1 cellular context compared by ENCODE assay signal in genomic region chr7:151745090-151745638, GRCh38.
TF ChIP-seq lines count a peak whose summit lies in the region.

No MANE protein-coding gene starts in this region.

TF ChIP-seq in HepG2, 621 proteins besides CTCF, POLR2A, EP300 and RAD21 (continued from another document and continues in another):
- TF ChIP-seq, protein P1, sequence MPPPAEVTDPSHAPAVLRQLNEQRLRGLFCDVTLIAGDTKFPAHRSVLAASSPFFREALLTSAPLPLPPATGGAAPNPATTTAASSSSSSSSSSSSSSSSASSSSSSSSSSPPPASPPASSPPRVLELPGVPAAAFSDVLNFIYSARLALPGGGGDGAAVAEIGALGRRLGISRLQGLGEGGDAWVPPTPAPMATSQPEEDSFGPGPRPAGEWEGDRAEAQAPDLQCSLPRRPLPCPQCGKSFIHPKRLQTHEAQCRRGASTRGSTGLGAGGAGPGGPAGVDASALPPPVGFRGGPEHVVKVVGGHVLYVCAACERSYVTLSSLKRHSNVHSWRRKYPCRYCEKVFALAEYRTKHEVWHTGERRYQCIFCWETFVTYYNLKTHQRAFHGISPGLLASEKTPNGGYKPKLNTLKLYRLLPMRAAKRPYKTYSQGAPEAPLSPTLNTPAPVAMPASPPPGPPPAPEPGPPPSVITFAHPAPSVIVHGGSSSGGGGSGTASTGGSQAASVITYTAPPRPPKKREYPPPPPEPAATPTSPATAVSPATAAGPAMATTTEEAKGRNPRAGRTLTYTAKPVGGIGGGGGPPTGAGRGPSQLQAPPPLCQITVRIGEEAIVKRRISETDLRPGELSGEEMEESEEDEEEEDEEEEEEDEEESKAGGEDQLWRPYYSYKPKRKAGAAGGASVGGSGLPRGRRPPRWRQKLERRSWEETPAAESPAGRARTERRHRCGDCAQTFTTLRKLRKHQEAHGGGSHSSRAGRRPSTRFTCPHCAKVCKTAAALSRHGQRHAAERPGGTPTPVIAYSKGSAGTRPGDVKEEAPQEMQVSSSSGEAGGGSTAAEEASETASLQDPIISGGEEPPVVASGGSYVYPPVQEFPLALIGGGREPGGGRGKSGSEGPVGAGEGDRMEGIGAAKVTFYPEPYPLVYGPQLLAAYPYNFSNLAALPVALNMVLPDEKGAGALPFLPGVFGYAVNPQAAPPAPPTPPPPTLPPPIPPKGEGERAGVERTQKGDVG (CRISPR knock-in tag; IDR thresholded peaks at IDR 0.05; ENCODE audit: borderline replicate concordance): peak; percentile 73; the same call in 1 of the 2 replicates
- TF ChIP-seq ZSCAN29 (CRISPR knock-in tag; conservative IDR thresholded peaks at IDR 0.05) (peak; percentile 83), MTF1 (CRISPR knock-in tag; IDR thresholded peaks at IDR 0.05) (no peak), DPF2 (CRISPR knock-in tag; IDR thresholded peaks at IDR 0.05; ENCODE audit: borderline replicate concordance, low read depth) (peak; percentile 79), NFIC (IDR thresholded peaks at IDR 0.05; ENCODE audit: low read length) (peak; percentile 45; the same call in 1 of the 2 replicates), KDM5B (CRISPR knock-in tag; IDR thresholded peaks at IDR 0.05; ENCODE audit: borderline replicate concordance) (peak; percentile 85; the same call in 1 of the 2 replicates), ZNF235 (CRISPR knock-in tag; IDR thresholded peaks at IDR 0.05; ENCODE audit: borderline replicate concordance) (no peak), ZMAT5 (CRISPR knock-in tag; IDR thresholded peaks at IDR 0.05; ENCODE audit: borderline replicate concordance, low read depth) (no peak), ATAD3A (CRISPR knock-in tag; IDR thresholded peaks at IDR 0.05) (no peak), REST (IDR thresholded peaks at IDR 0.05; ENCODE audit: borderline replicate concordance in 1 of 2, low read depth in 1 of 2, low read length in 2 of 2) (peak in 1 of 2 experiments; percentile 61; a peak in 1 of 4 replicates), ZFP36L2 (CRISPR knock-in tag; IDR thresholded peaks at IDR 0.05) (0 out of 2 replicates have a peak, but pooled peaks have one; percentile 46), MIXL1 (CRISPR knock-in tag; IDR thresholded peaks at IDR 0.05) (peak; percentile 77), PHB2 (IDR thresholded peaks at IDR 0.05; ENCODE audit: partially characterized antibody) (no peak), TCF12 (IDR thresholded peaks at IDR 0.05) (no peak), TCF12 (CRISPR knock-in tag; IDR thresholded peaks at IDR 0.05) (no peak), NFYB (CRISPR knock-in tag; IDR thresholded peaks at IDR 0.05) (peak; percentile 59), CENPX (CRISPR knock-in tag; IDR thresholded peaks at IDR 0.05) (no peak), ZNF326 (CRISPR knock-in tag; IDR thresholded peaks at IDR 0.05; ENCODE audit: borderline replicate concordance) (no peak), GTF2F1 (IDR thresholded peaks at IDR 0.05; ENCODE audit: low read length) (no peak), ARNTL (CRISPR knock-in tag; IDR thresholded peaks at IDR 0.05) (peak; percentile 98), PTBP1 (IDR thresholded peaks at IDR 0.05; ENCODE audit: low read depth, low read length, poor library complexity, severe bottlenecking) (no peak), ZNF274 (CRISPR knock-in tag; IDR thresholded peaks at IDR 0.05) (peak; percentile 50), ZNF224 (CRISPR knock-in tag; IDR thresholded peaks at IDR 0.05) (peak; percentile 87), ZNF441 (CRISPR knock-in tag; IDR thresholded peaks at IDR 0.05; ENCODE audit: borderline replicate concordance) (peak; percentile 84), ZNF761 (CRISPR knock-in tag; conservative IDR thresholded peaks at IDR 0.05) (0 out of 2 replicates have a peak, but pooled peaks have one; percentile 51), NCOA2 (CRISPR knock-in tag; IDR thresholded peaks at IDR 0.05) (peak; percentile 83), ZNF446 (CRISPR knock-in tag; IDR thresholded peaks at IDR 0.05) (no peak), ZNF205 (CRISPR knock-in tag; IDR thresholded peaks at IDR 0.05) (peak; percentile 94), MED13 (CRISPR knock-in tag; IDR thresholded peaks at IDR 0.05) (no peak), ZZZ3 (CRISPR knock-in tag; IDR thresholded peaks at IDR 0.05; ENCODE audit: borderline replicate concordance) (no peak), ZNF251 (CRISPR knock-in tag; IDR thresholded peaks at IDR 0.05) (no peak), FOXK1 (CRISPR knock-in tag; IDR thresholded peaks at IDR 0.05; ENCODE audit: borderline replicate concordance, low read depth) (peak; percentile 91; the same call in 1 of the 2 replicates), ZNF484 (CRISPR knock-in tag; IDR thresholded peaks at IDR 0.05; ENCODE audit: borderline replicate concordance, low read depth) (no peak), SOX6 (IDR thresholded peaks at IDR 0.05) (no peak), SOX6 (CRISPR knock-in tag; IDR thresholded peaks at IDR 0.05) (peak; percentile 93), FOXM1 (CRISPR knock-in tag; IDR thresholded peaks at IDR 0.05) (no peak; the same call in 1 of the 2 replicates), TEF (CRISPR knock-in tag; IDR thresholded peaks at IDR 0.05) (peak; percentile 97), ZNF24 (IDR thresholded peaks at IDR 0.05) (no peak), CHCHD3 (CRISPR knock-in tag; IDR thresholded peaks at IDR 0.05) (peak; percentile 73; the same call in 1 of the 2 replicates), ZNF30 (CRISPR knock-in tag; IDR thresholded peaks at IDR 0.05) (no peak), ASH2L (IDR thresholded peaks at IDR 0.05; ENCODE audit: insufficient read length, low read depth, low read length) (peak; percentile 69)
- TF ChIP-seq, protein P2, sequence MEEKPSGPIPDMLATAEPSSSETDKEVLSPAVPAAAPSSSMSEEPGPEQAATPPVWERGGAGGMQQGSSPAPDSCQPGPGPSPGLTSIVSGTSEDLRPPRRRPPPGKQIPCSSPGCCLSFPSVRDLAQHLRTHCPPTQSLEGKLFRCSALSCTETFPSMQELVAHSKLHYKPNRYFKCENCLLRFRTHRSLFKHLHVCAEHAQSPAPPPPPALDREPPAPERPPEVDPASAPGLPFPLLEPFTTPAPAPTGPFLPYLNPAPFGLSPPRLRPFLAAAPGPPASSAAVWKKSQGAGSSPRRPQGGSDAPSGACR (CRISPR knock-in tag; IDR thresholded peaks at IDR 0.05): peak; percentile 71; the same call in 1 of the 2 replicates
- TF ChIP-seq, protein P3, sequence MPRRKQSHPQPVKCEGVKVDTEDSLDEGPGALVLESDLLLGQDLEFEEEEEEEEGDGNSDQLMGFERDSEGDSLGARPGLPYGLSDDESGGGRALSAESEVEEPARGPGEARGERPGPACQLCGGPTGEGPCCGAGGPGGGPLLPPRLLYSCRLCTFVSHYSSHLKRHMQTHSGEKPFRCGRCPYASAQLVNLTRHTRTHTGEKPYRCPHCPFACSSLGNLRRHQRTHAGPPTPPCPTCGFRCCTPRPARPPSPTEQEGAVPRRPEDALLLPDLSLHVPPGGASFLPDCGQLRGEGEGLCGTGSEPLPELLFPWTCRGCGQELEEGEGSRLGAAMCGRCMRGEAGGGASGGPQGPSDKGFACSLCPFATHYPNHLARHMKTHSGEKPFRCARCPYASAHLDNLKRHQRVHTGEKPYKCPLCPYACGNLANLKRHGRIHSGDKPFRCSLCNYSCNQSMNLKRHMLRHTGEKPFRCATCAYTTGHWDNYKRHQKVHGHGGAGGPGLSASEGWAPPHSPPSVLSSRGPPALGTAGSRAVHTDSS (CRISPR knock-in tag; conservative IDR thresholded peaks at IDR 0.05): no peak
- TF ChIP-seq, protein P4, sequence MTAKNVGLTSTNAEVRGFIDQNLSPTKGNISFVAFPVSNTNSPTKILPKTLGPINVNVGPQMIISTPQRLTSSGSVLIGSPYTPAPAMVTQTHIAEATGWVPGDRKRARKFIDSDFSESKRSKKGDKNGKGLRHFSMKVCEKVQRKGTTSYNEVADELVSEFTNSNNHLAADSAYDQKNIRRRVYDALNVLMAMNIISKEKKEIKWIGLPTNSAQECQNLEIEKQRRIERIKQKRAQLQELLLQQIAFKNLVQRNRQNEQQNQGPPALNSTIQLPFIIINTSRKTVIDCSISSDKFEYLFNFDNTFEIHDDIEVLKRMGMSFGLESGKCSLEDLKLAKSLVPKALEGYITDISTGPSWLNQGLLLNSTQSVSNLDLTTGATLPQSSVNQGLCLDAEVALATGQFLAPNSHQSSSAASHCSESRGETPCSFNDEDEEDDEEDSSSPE (CRISPR knock-in tag; IDR thresholded peaks at IDR 0.05): peak; percentile 92
- TF ChIP-seq, protein P5, sequence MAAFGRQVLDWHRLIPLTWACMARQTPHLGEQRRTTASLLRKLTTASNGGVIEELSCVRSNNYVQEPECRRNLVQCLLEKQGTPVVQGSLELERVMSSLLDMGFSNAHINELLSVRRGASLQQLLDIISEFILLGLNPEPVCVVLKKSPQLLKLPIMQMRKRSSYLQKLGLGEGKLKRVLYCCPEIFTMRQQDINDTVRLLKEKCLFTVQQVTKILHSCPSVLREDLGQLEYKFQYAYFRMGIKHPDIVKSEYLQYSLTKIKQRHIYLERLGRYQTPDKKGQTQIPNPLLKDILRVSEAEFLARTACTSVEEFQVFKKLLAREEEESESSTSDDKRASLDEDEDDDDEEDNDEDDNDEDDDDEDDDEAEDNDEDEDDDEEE (CRISPR knock-in tag; IDR thresholded peaks at IDR 0.05): no peak
- TF ChIP-seq, protein P6, sequence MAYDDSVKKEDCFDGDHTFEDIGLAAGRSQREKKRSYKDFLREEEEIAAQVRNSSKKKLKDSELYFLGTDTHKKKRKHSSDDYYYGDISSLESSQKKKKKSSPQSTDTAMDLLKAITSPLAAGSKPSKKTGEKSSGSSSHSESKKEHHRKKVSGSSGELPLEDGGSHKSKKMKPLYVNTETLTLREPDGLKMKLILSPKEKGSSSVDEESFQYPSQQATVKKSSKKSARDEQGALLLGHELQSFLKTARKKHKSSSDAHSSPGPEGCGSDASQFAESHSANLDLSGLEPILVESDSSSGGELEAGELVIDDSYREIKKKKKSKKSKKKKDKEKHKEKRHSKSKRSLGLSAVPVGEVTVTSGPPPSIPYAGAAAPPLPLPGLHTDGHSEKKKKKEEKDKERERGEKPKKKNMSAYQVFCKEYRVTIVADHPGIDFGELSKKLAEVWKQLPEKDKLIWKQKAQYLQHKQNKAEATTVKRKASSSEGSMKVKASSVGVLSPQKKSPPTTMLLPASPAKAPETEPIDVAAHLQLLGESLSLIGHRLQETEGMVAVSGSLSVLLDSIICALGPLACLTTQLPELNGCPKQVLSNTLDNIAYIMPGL (CRISPR knock-in tag; IDR thresholded peaks at IDR 0.05; ENCODE audit: borderline replicate concordance in 1 of 2, low read depth in 1 of 2): peak in 1 of 2 experiments; percentile 47; a peak in 1 of 4 replicates
- TF ChIP-seq, protein P7, sequence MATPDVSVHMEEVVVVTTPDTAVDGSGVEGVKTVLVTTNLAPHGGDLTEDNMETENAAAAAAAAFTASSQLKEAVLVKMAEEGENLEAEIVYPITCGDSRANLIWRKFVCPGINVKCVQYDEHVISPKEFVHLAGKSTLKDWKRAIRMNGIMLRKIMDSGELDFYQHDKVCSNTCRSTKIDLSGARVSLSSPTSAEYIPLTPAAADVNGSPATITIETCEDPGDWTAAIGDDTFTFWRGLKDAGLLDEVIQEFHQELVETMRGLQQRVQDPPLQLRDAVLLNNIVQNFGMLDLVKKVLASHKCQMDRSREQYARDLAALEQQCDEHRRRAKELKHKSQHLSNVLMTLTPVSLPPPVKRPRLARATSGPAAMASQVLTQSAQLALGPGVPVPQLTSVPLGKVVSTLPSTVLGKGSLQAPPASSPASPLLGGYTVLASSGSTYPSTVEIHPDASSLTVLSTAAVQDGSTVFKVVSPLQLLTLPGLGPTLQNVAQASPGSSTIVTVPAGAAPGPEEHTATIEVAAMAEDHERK (CRISPR knock-in tag; IDR thresholded peaks at IDR 0.05; ENCODE audit: low read depth): no peak
- TF ChIP-seq, protein P8, sequence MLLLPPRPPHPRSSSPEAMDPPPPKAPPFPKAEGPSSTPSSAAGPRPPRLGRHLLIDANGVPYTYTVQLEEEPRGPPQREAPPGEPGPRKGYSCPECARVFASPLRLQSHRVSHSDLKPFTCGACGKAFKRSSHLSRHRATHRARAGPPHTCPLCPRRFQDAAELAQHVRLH (CRISPR knock-in tag; IDR thresholded peaks at IDR 0.05; ENCODE audit: borderline replicate concordance, low read depth): peak; percentile 73
- TF ChIP-seq, protein P9, sequence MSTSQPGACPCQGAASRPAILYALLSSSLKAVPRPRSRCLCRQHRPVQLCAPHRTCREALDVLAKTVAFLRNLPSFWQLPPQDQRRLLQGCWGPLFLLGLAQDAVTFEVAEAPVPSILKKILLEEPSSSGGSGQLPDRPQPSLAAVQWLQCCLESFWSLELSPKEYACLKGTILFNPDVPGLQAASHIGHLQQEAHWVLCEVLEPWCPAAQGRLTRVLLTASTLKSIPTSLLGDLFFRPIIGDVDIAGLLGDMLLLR (CRISPR knock-in tag; IDR thresholded peaks at IDR 0.05): peak; percentile 92
